9 cellular contexts compared by ENCODE assay signal in genomic region chr2:950627-950992, GRCh38. TPM values are rescaled to one million over a fixed set of nuclear protein-coding genes. Genes with fewer than 3 reads are reported as not detected.
DNase-seq lines count a peak whose midpoint lies in the region; ATAC-seq and TF ChIP-seq lines count a peak whose summit lies in the region.
"Had no signal": no experiment of that assay in that cellular context is flagged by ENCODE, and none has a peak within 500 bp of the region (broad histone marks: within the 10 kb centered on the region; RNA-seq: fewer than 3 reads in every experiment).

Gene SNTG2 (plus strand): TSS chr2:950849. CDS start chr2:950997, 148 bp downstream.

- H3K9me3 ChIP-seq in CD4-positive, CD25-positive, alpha-beta regulatory T cell (ENCODE audit: control insufficient read depth in 2 of 2, low read length in 2 of 2), result no peaks in the 10 kb centered on the region
- H3K9me3 ChIP-seq in prostate gland, result no peaks in the 10 kb centered on the region
- H3K9me3 ChIP-seq: neutrophil had no signal

- H3K4me1 ChIP-seq in CD4-positive, CD25-positive, alpha-beta regulatory T cell (ENCODE audit: control insufficient read depth, insufficient read depth, low read length, poor library complexity, severe bottlenecking), result peaks cover 7% of the 10 kb centered on the region
- no peaks in the 10 kb centered on the region for H3K4me1 ChIP-seq in prostate gland (replicated peaks)

- peak in 1 of 3 donors; percentile 15 for DNase-seq in CD4-positive, CD25-positive, alpha-beta regulatory T cell
- DNase-seq in activated T-cell treated with anti-CD3 and anti-CD28 coated beads for 4 hours, result peak; percentile 62
- no peak for DNase-seq in fibroblast of mammary gland (ENCODE audit: low read depth)
- DNase-seq in prostate gland (ENCODE audit: low spot score), result peak; percentile 26
- no peak for DNase-seq in HuH-7 (ENCODE audit: low spot score)

- peaks cover 0 to 15% (median 9%) of the 10 kb centered on the region in 4 donors for H3K4me1 Mint-ChIP-seq in CD4-positive, CD25-positive, alpha-beta regulatory T cell
- peaks cover 9 to 15% (median 14%) of the 10 kb centered on the region in 3 donors for H3K4me1 Mint-ChIP-seq in IgD-negative memory B cell

- no peaks in the 10 kb centered on the region for H3K36me3 Mint-ChIP-seq in CD4-positive, CD25-positive, alpha-beta regulatory T cell
- H3K36me3 Mint-ChIP-seq in IgD-negative memory B cell, result no peaks in the 10 kb centered on the region

- H3K4me3 Mint-ChIP-seq in CD4-positive, CD25-positive, alpha-beta regulatory T cell, result peak within 1 kb of the TSS in 3 of 4 donors; percentile 68 to 74 (median 69)
- H3K4me3 Mint-ChIP-seq in IgD-negative memory B cell, result peak within 1 kb of the TSS; percentile 35 to 88 (median 50)

- ATAC-seq in CD4-positive, CD25-positive, alpha-beta regulatory T cell (ENCODE audit: low read depth in 2 of 2), result no peak
- no peak for ATAC-seq in GM19324 (IDR thresholded peaks at IDR 0.05; ENCODE audit: low FRiP score, unreplicated experiment)
- ATAC-seq in GM21528 (IDR thresholded peaks at IDR 0.05; ENCODE audit: low FRiP score, unreplicated experiment), result no peak

- TF ChIP-seq CTCF in fibroblast of mammary gland (conservative IDR thresholded peaks at IDR 0.05; ENCODE audit: control insufficient read depth, insufficient read depth, low read depth, low read length) (no peak), prostate gland (IDR thresholded peaks at IDR 0.05) (no peak)

- H3K36me3 ChIP-seq in CD4-positive, CD25-positive, alpha-beta regulatory T cell (ENCODE audit: control insufficient read depth, insufficient read depth, low read length), result no peaks in the 10 kb centered on the region
- no peaks in the 10 kb centered on the region for H3K36me3 ChIP-seq in prostate gland
- H3K36me3 ChIP-seq: neutrophil had no signal

- H3K27ac ChIP-seq in CD4-positive, CD25-positive, alpha-beta regulatory T cell (ENCODE audit: insufficient read depth, low read length, poor library complexity, severe bottlenecking), result no peak within 1 kb of the TSS
- H3K27ac ChIP-seq in prostate gland, result peak within 1 kb of the TSS in 1 of 2 donors; percentile 57
- H3K27ac ChIP-seq: neutrophil had no signal

- no peak for TF ChIP-seq POLR2A in prostate gland (IDR thresholded peaks at IDR 0.05)

- peaks cover 0 to 2% (median 0%) of the 10 kb centered on the region in 7 donors for H3K9me3 Mint-ChIP-seq in CD4-positive, CD25-positive, alpha-beta regulatory T cell
- peaks cover 0 to 1% (median 0%) of the 10 kb centered on the region in 3 donors for H3K9me3 Mint-ChIP-seq in IgD-negative memory B cell

- no peak within 1 kb of the TSS for H3K27ac Mint-ChIP-seq in CD4-positive, CD25-positive, alpha-beta regulatory T cell
- no peak within 1 kb of the TSS for H3K27ac Mint-ChIP-seq in IgD-negative memory B cell

- 0% methylated on average over 20 of the region's 51 CpGs for WGBS in prostate gland

- peaks cover 52% of the 10 kb centered on the region for H3K27me3 Mint-ChIP-seq in CD4-positive, CD25-positive, alpha-beta regulatory T cell
- peaks cover 34% of the 10 kb centered on the region for H3K27me3 Mint-ChIP-seq in IgD-negative memory B cell

- peaks cover 11% of the 10 kb centered on the region for H3K27me3 ChIP-seq in CD4-positive, CD25-positive, alpha-beta regulatory T cell (ENCODE audit: control insufficient read depth, insufficient read depth, low read length)
- H3K27me3 ChIP-seq in prostate gland (replicated peaks; ENCODE audit: insufficient read depth), result no peaks in the 10 kb centered on the region

- no peak within 1 kb of the TSS for H3K4me3 ChIP-seq in CD4-positive, CD25-positive, alpha-beta regulatory T cell (ENCODE audit: low read depth, low read length)
- H3K4me3 ChIP-seq in fibroblast of mammary gland (ENCODE audit: control insufficient read depth, low read depth, low read length), result peak within 1 kb of the TSS; percentile 10
- H3K4me3 ChIP-seq in prostate gland, result peak within 1 kb of the TSS; percentile 41 to 71

- intact Hi-C loops in prostate gland (cut with DNase I), result loop anchor here (5.0 kb wide), 1 partner anchor 597 kb away; no protein-coding TSS in a partner anchor

RNA-seq across cellular contexts. Expression of gene SNTG2, which starts in this region (rescaled TPM):
- total RNA-seq in CD4-positive, CD25-positive, alpha-beta regulatory T cell, result 0.64 TPM
- polyA plus RNA-seq in CD4-positive, CD25-positive, alpha-beta regulatory T cell, result not detected
- polyA plus RNA-seq in IgD-negative memory B cell, result not detected
- total RNA-seq in prostate gland, result 1 to 10 TPM; 2.0 to 5.0 TPM

Comparison
In these comparisons a context has a peak if more than half of its experiments do, and no peak if none do; other contexts are left out.
1. DNase-seq: peak in activated T-cell treated with anti-CD3 and anti-CD28 coated beads for 4 hours (single experiment) and prostate gland (single experiment); none in fibroblast of mammary gland (single experiment) and HuH-7 (single experiment).